In the genomic region with DNA sequence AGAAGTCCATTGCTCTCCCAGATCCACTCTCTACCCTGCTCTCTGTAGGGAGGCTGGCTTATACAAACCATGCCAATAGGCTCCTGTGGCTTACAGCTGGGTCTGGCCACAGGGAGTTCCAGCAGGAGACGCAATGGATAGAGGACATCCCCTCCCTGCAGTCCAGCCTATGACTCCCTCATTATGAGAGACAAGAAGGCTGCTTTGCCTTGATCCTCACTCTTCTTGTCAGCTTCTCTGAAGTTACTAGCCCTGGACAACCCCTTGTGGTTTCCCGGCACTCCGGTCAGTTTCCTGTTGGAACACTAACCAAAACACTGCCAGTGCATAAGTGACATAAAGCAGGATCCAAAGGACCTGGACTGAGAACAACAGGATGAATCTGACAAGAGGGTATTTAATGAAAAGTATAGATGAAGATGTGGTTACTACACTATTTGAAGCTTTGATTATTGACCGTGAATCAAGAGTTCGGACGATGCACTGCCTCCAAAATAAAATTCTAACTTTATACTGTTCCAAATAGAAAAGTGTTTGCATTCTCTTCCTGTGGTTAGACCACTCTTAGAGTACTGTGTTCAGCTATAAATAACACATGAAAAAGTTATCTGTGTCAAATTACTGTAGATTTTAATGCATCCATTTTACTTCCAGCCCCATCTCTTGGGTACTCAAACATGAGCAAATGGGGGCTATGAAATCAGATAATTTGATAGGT, we compare ENCODE assay signal across 15 cellular contexts. TPM values are rescaled to one million over a fixed set of nuclear protein-coding genes. Genes with fewer than 3 reads are reported as not detected.
DNase-seq lines count a peak whose midpoint lies in the region; ATAC-seq, FAIRE-seq and TF ChIP-seq lines count a peak whose summit lies in the region.
"Had no signal": no experiment of that assay in that cellular context is flagged by ENCODE, and none has a peak within 500 bp of the region (broad histone marks: within the 10 kb centered on the region; RNA-seq: fewer than 3 reads in every experiment).

No MANE protein-coding gene starts in this region.

- H3K4me2 ChIP-seq in BLaER1 treated with 17β-estradiol and CSF1 and Interleukin-3, amounts not matched to agents 10 nM and 100 nM, result peak overlapping the region; percentile 66 to 94 (median 83)
- peak overlapping the region; percentile 47 for H3K4me2 ChIP-seq in astrocyte (ENCODE audit: low read length)

- H3K27ac Mint-ChIP-seq in HFFc6 (peak overlapping the region; percentile 27; the same call in 1 of the 2 replicates), astrocyte (ENCODE audit: unreplicated experiment) (peak overlapping the region; percentile 63), glutamatergic neuron (ENCODE audit: unreplicated experiment) (no peak overlapping the region)
- H3K27ac Mint-ChIP-seq: activated CD4-positive, alpha-beta T cell treated with anti-CD3 and anti-CD28 coated beads, Interleukin-2, amount 10 ng/mL, durations not matched to agents 7 days and 5 days; CD4-positive, CD25-positive, alpha-beta regulatory T cell had no signal

- H3K4me1 Mint-ChIP-seq in HFFc6 (ENCODE audit: low read depth) (peaks cover 19% of the 10 kb centered on the region), astrocyte (ENCODE audit: low read depth, unreplicated experiment) (peaks cover 15% of the 10 kb centered on the region), glutamatergic neuron (ENCODE audit: low read depth, unreplicated experiment) (peaks cover 2% of the 10 kb centered on the region)

- peaks cover 19 to 42% (median 28%) of the 10 kb centered on the region in 11 experiments for H3K9me3 ChIP-seq in BLaER1 treated with 17β-estradiol and CSF1 and Interleukin-3, amounts not matched to agents 10 nM and 100 nM (replicated peaks in 1 of 11)
- H3K9me3 ChIP-seq in astrocyte (ENCODE audit: insufficient read depth, low read depth, low read length), result no peaks in the 10 kb centered on the region

- H3K27ac ChIP-seq in BLaER1 treated with 17β-estradiol and CSF1 and Interleukin-3, amounts not matched to agents 10 nM and 100 nM, result peak overlapping the region in 8 of 11 experiments; percentile 1 to 60 (median 7); a peak in 8 of 22 replicates
- no peak overlapping the region for H3K27ac ChIP-seq in astrocyte (ENCODE audit: low read depth, low read length)

- peaks cover 7% of the 10 kb centered on the region for H3K9me3 Mint-ChIP-seq in HFFc6
- peaks cover 3% of the 10 kb centered on the region for H3K9me3 Mint-ChIP-seq in astrocyte (ENCODE audit: unreplicated experiment)
- peaks cover 2% of the 10 kb centered on the region for H3K9me3 Mint-ChIP-seq in glutamatergic neuron (ENCODE audit: unreplicated experiment)

- TF ChIP-seq CTCF in HFFc6 (IDR thresholded peaks at IDR 0.05) (no peak), astrocyte (IDR thresholded peaks at IDR 0.05; ENCODE audit: insufficient read depth, low read depth, low read length) (no peak), glutamatergic neuron (IDR thresholded peaks at IDR 0.05; ENCODE audit: partially characterized antibody, unreplicated experiment) (no peak)

- DNase-seq in HFFc6 (peak; percentile 59), astrocyte (ENCODE audit: low read depth) (peak; percentile 74), iris pigment epithelial cell (ENCODE audit: low read depth) (peak; percentile 68), left lobe of liver (ENCODE audit: low spot score) (no peak), glutamatergic neuron (no peak)
- no peak for DNase-seq in stimulated activated CD4-positive, alpha-beta T cell treated with anti-CD3 and anti-CD28 coated beads, Interleukin-15, amount 100 ng/mL, for 24 hours
- DNase-seq: activated CD4-positive, alpha-beta T cell treated with anti-CD3 and anti-CD28 coated beads, Interleukin-2, amount 10 ng/mL, durations not matched to agents 7 days and 5 days; aorta; CD4-positive, CD25-positive, alpha-beta regulatory T cell; GF-D8; NCI-H1436; NCI-H510A had no signal

- no peaks in the 10 kb centered on the region for H4K20me1 ChIP-seq in BLaER1 treated with 17β-estradiol and CSF1 and Interleukin-3, amounts not matched to agents 10 nM and 100 nM
- no peaks in the 10 kb centered on the region for H4K20me1 ChIP-seq in astrocyte (ENCODE audit: insufficient read depth, low read length)

- H3K79me2 ChIP-seq in astrocyte (ENCODE audit: insufficient read depth, low read length), result no peaks in the 10 kb centered on the region

- no peaks in the 10 kb centered on the region for H3K27me3 ChIP-seq in BLaER1 treated with 17β-estradiol and CSF1 and Interleukin-3, amounts not matched to agents 10 nM and 100 nM
- H3K27me3 ChIP-seq in astrocyte (ENCODE audit: insufficient read depth, low read length), result no peaks in the 10 kb centered on the region

- H3K4me3 Mint-ChIP-seq in HFFc6 (no peak overlapping the region), astrocyte (ENCODE audit: unreplicated experiment) (no peak overlapping the region), glutamatergic neuron (ENCODE audit: unreplicated experiment) (no peak overlapping the region)
- H3K4me3 Mint-ChIP-seq: activated CD4-positive, alpha-beta T cell treated with anti-CD3 and anti-CD28 coated beads, Interleukin-2, amount 10 ng/mL, durations not matched to agents 7 days and 5 days; CD4-positive, CD25-positive, alpha-beta regulatory T cell had no signal

- H3K4me3 ChIP-seq in BLaER1 treated with 17β-estradiol and CSF1 and Interleukin-3, amounts not matched to agents 10 nM and 100 nM, result peak overlapping the region in 3 of 10 experiments; percentile 12 to 40 (median 34); a peak in 5 of 20 replicates
- H3K4me3 ChIP-seq in astrocyte (ENCODE audit: insufficient read depth, low read depth, low read length), result no peak overlapping the region

- H3K36me3 Mint-ChIP-seq in HFFc6 (ENCODE audit: low read depth) (peaks cover 9% of the 10 kb centered on the region; the same call in 1 of the 2 replicates), astrocyte (ENCODE audit: low read depth, unreplicated experiment) (no peaks in the 10 kb centered on the region), glutamatergic neuron (ENCODE audit: unreplicated experiment) (peaks cover 9% of the 10 kb centered on the region)
- H3K36me3 Mint-ChIP-seq: CD4-positive, CD25-positive, alpha-beta regulatory T cell had no signal

- peaks cover 22 to 62% (median 47%) of the 10 kb centered on the region in 10 experiments for H3K4me1 ChIP-seq in BLaER1 treated with 17β-estradiol and CSF1 and Interleukin-3, amounts not matched to agents 10 nM and 100 nM
- peaks cover 6% of the 10 kb centered on the region for H3K4me1 ChIP-seq in astrocyte (ENCODE audit: insufficient read depth, low read length)

- no peak overlapping the region for H2AFZ ChIP-seq in astrocyte (ENCODE audit: low read depth, low read length)

- H3K27me3 Mint-ChIP-seq in HFFc6 (ENCODE audit: insufficient read depth) (peaks cover 2% of the 10 kb centered on the region; the same call in 1 of the 2 replicates), astrocyte (ENCODE audit: low read depth, unreplicated experiment) (no peaks in the 10 kb centered on the region), glutamatergic neuron (ENCODE audit: unreplicated experiment) (peaks cover 2% of the 10 kb centered on the region)

- peak overlapping the region in 5 of 11 experiments; percentile 2 to 51 (median 35); a peak in 8 of 22 replicates for H3K9ac ChIP-seq in BLaER1 treated with 17β-estradiol and CSF1 and Interleukin-3, amounts not matched to agents 10 nM and 100 nM
- H3K9ac ChIP-seq in astrocyte (ENCODE audit: low read length), result no peak overlapping the region

- no peak for FAIRE-seq in astrocyte (lab: Jason Lieb, UNC)

- no peak for ATAC-seq in GM21529 (IDR thresholded peaks at IDR 0.05; ENCODE audit: unreplicated experiment)
- ATAC-seq in left lobe of liver, result no peak
- ATAC-seq: Panc1 had no signal

- peaks cover 0 to 12% (median 0%) of the 10 kb centered on the region in 11 experiments; a peak in 5 of 22 replicates for H3K36me3 ChIP-seq in BLaER1 treated with 17β-estradiol and CSF1 and Interleukin-3, amounts not matched to agents 10 nM and 100 nM
- no peaks in the 10 kb centered on the region for H3K36me3 ChIP-seq in astrocyte (ENCODE audit: insufficient read depth, low read length)

RNA-seq across cellular contexts. Expression of a gene that starts 32.7 kb away (rescaled TPM):
- 10 to 100 TPM; 14.7 to 19.8 (median 17.2) TPM for total RNA-seq in HFFc6 (2021; fragmentation: NEBNext Ultra II Directional; extraction: Animal tissue kit (Norgen Biotek cat#: 25700))
- total RNA-seq in astrocyte, result 24.6 and 27.7 TPM in 2 replicates
- 11.2 TPM for total RNA-seq in left lobe of liver
- 57.8 TPM for total RNA-seq in glutamatergic neuron (ENCODE audit: unreplicated experiment)

Comparison
In these comparisons a context has a peak if more than half of its experiments do, and no peak if none do; other contexts are left out.
1. DNase-seq: peak in HFFc6 (single experiment), astrocyte (single experiment) and iris pigment epithelial cell (single experiment); none in stimulated activated CD4-positive, alpha-beta T cell treated with anti-CD3 and anti-CD28 coated beads, Interleukin-15, amount 100 ng/mL, for 24 hours (single experiment), left lobe of liver (single experiment) and glutamatergic neuron (single experiment).